In genomic region chr11:123682976-123683375, GRCh38 we compare ENCODE assay signal across 23 cellular contexts. TPM values are rescaled to one million over a fixed set of nuclear protein-coding genes. Genes with fewer than 3 reads are reported as not detected.
DNase-seq lines count a peak whose midpoint lies in the region; ATAC-seq and TF ChIP-seq lines count a peak whose summit lies in the region.
"Had no signal": no experiment of that assay in that cellular context is flagged by ENCODE, and none has a peak within 500 bp of the region (broad histone marks: within the 10 kb centered on the region; RNA-seq: fewer than 3 reads in every experiment).

No MANE protein-coding gene starts in this region.

- H2AK5ac ChIP-seq in mesendoderm (ENCODE audit: low read length): no peak overlapping the region

- no peak overlapping the region for H3K4ac ChIP-seq in mesendoderm (ENCODE audit: low read depth, low read length)

- peak overlapping the region; percentile 68 for H3K9ac ChIP-seq in neural cell (ENCODE audit: low read length)
- H3K9ac ChIP-seq in mesendoderm (ENCODE audit: low read length): no peak overlapping the region

- no peaks in the 10 kb centered on the region for H3K9me2 ChIP-seq in neural cell (ENCODE audit: insufficient read depth, low read length)

- peak; percentile 15 for TF ChIP-seq RAD21 in neural cell (conservative IDR thresholded peaks at IDR 0.05)

- no peaks in the 10 kb centered on the region for H3K79me1 ChIP-seq in mesendoderm (ENCODE audit: low read length)

- no peak for DNase-seq in CD4-positive, CD25-positive, alpha-beta regulatory T cell
- DNase-seq in NCI-H2227 (lab: John Stamatoyannopoulos, UW; ENCODE audit: unreplicated experiment): peak; percentile 66
- DNase-seq in cerebellar cortex (ENCODE audit: low spot score): peak; percentile 92
- no peak for DNase-seq in left colon
- DNase-seq in naive thymus-derived CD8-positive, alpha-beta T cell: no peak
- DNase-seq in HuH-7 (ENCODE audit: low spot score): no peak
- no peak for DNase-seq in mesendoderm
- DNase-seq: activated CD4-positive, alpha-beta T cell treated with anti-CD3 and anti-CD28 coated beads, Interleukin-2, amount 50 U/mL, for 4 hours; activated CD8-positive, alpha-beta memory T cell treated with anti-CD3 and anti-CD28 coated beads, Interleukin-2, amount 50 U/mL, for 48 hours; activated naive CD8-positive, alpha-beta T cell treated with anti-CD3 and anti-CD28 coated beads for 36 hours; endodermal cell; esophagus squamous epithelium; gastrocnemius medialis; HCEC 1CT; NCI-H1694 treated with DMSO at 0.1 percent for 48 hours; NCI-H226; pancreas; RPMI8226; T-helper 9 cell; upper lobe of left lung had no signal

- peak overlapping the region in 2 of 3 donors; percentile 20 to 44 for H3K27ac Mint-ChIP-seq in CD4-positive, CD25-positive, alpha-beta regulatory T cell
- peak overlapping the region in 3 of 10 donors; percentile 52 to 92 (median 83) for H3K27ac Mint-ChIP-seq in naive thymus-derived CD8-positive, alpha-beta T cell
- H3K27ac Mint-ChIP-seq: activated naive CD8-positive, alpha-beta T cell treated with anti-CD3 and anti-CD28 coated beads for 36 hours; endodermal cell; natural killer cell treated with Interleukin-12 subunit alpha and Interleukin-12 subunit beta and Interleukin-15 and Interleukin-18, amount 100 ng/mL, for 72 hours had no signal

- H4K20me1 ChIP-seq in neural cell (ENCODE audit: insufficient read depth): no peaks in the 10 kb centered on the region

- H3K4me2 ChIP-seq in neural cell (ENCODE audit: low read length): peak overlapping the region; percentile 81
- no peak overlapping the region for H3K4me2 ChIP-seq in mesendoderm (ENCODE audit: low read length)

- intact Hi-C loops in left colon (cut with DNase I, micrococcal nuclease): no loop called here

- H3K36me3 Mint-ChIP-seq in CD4-positive, CD25-positive, alpha-beta regulatory T cell: no peaks in the 10 kb centered on the region
- H3K36me3 Mint-ChIP-seq in naive thymus-derived CD8-positive, alpha-beta T cell: no peaks in the 10 kb centered on the region
- H3K36me3 Mint-ChIP-seq: activated naive CD8-positive, alpha-beta T cell treated with anti-CD3 and anti-CD28 coated beads for 36 hours; natural killer cell treated with Interleukin-12 subunit alpha and Interleukin-12 subunit beta and Interleukin-15 and Interleukin-18, amount 100 ng/mL, for 72 hours had no signal

- peak; percentile 34 for TF ChIP-seq EP300 in neural cell (conservative IDR thresholded peaks at IDR 0.05; ENCODE audit: poor library complexity, severe bottlenecking)

- H2BK5ac ChIP-seq in mesendoderm (ENCODE audit: low read length): no peak overlapping the region

- no peak overlapping the region for H2BK120ac ChIP-seq in mesendoderm (ENCODE audit: low read depth, low read length)

- no peak for TF ChIP-seq CTCF in neural cell (IDR thresholded peaks at IDR 0.05; ENCODE audit: poor library complexity, severe bottlenecking)

- no peaks in the 10 kb centered on the region for H3K9me3 Mint-ChIP-seq in CD4-positive, CD25-positive, alpha-beta regulatory T cell
- no peaks in the 10 kb centered on the region for H3K9me3 Mint-ChIP-seq in naive thymus-derived CD8-positive, alpha-beta T cell
- H3K9me3 Mint-ChIP-seq: activated naive CD8-positive, alpha-beta T cell treated with anti-CD3 and anti-CD28 coated beads for 36 hours; endodermal cell; natural killer cell treated with Interleukin-12 subunit alpha and Interleukin-12 subunit beta and Interleukin-15 and Interleukin-18, amount 100 ng/mL, for 72 hours had no signal

- peaks cover 2% of the 10 kb centered on the region for H3K27me3 ChIP-seq in CD4-positive, CD25-positive, alpha-beta regulatory T cell (ENCODE audit: control insufficient read depth, insufficient read depth, low read length)
- H3K27me3 ChIP-seq in neural cell (ENCODE audit: insufficient read depth, low read depth, low read length): no peaks in the 10 kb centered on the region
- no peaks in the 10 kb centered on the region for H3K27me3 ChIP-seq in mesendoderm (ENCODE audit: insufficient read depth, low read length, poor library complexity)
- H3K27me3 ChIP-seq: gastrocnemius medialis, pancreas, upper lobe of left lung had no signal

- H3K27ac ChIP-seq in CD4-positive, CD25-positive, alpha-beta regulatory T cell (ENCODE audit: insufficient read depth, low read length, poor library complexity, severe bottlenecking): no peak overlapping the region
- H3K27ac ChIP-seq in neural cell (ENCODE audit: low read length) (peak overlapping the region; percentile 96), mesendoderm (ENCODE audit: low read depth, low read length) (no peak overlapping the region)
- H3K27ac ChIP-seq: esophagus squamous epithelium, gastrocnemius medialis, pancreas, upper lobe of left lung had no signal

- H3K4me3 ChIP-seq in CD4-positive, CD25-positive, alpha-beta regulatory T cell (ENCODE audit: low read depth, low read length): no peak overlapping the region
- H3K4me3 ChIP-seq in neural cell (ENCODE audit: low read length) (peak overlapping the region; percentile 56), mesendoderm (ENCODE audit: low read length) (no peak overlapping the region)
- H3K4me3 ChIP-seq: esophagus squamous epithelium, gastrocnemius medialis, pancreas, upper lobe of left lung had no signal

- H3K18ac ChIP-seq in mesendoderm (ENCODE audit: low read length): no peak overlapping the region

- peak overlapping the region; percentile 83 for H2AFZ ChIP-seq in neural cell (ENCODE audit: low read depth, low read length)

- H3K79me2 ChIP-seq in neural cell (replicated peaks; ENCODE audit: insufficient read depth, low read length) (no peaks in the 10 kb centered on the region), mesendoderm (ENCODE audit: control insufficient read depth, insufficient read depth, low read length) (no peaks in the 10 kb centered on the region)

- H3K9me3 ChIP-seq in CD4-positive, CD25-positive, alpha-beta regulatory T cell (ENCODE audit: control insufficient read depth in 2 of 2, low read length in 2 of 2): no peaks in the 10 kb centered on the region
- no peaks in the 10 kb centered on the region for H3K9me3 ChIP-seq in neural cell (ENCODE audit: low read length)
- H3K9me3 ChIP-seq: esophagus squamous epithelium, gastrocnemius medialis, pancreas, upper lobe of left lung had no signal

- H3K4me3 Mint-ChIP-seq in CD4-positive, CD25-positive, alpha-beta regulatory T cell: no peak overlapping the region
- no peak overlapping the region for H3K4me3 Mint-ChIP-seq in naive thymus-derived CD8-positive, alpha-beta T cell
- H3K4me3 Mint-ChIP-seq: activated naive CD8-positive, alpha-beta T cell treated with anti-CD3 and anti-CD28 coated beads for 36 hours; endodermal cell; natural killer cell treated with Interleukin-12 subunit alpha and Interleukin-12 subunit beta and Interleukin-15 and Interleukin-18, amount 100 ng/mL, for 72 hours had no signal

- H3K4me1 ChIP-seq in CD4-positive, CD25-positive, alpha-beta regulatory T cell (ENCODE audit: control insufficient read depth, insufficient read depth, low read length, poor library complexity, severe bottlenecking): no peaks in the 10 kb centered on the region
- H3K4me1 ChIP-seq in mesendoderm (ENCODE audit: control insufficient read depth, low read depth, low read length): no peaks in the 10 kb centered on the region
- H3K4me1 ChIP-seq: esophagus squamous epithelium, gastrocnemius medialis, pancreas, upper lobe of left lung had no signal

- POLR2A ChIA-PET in naive thymus-derived CD8-positive, alpha-beta T cell (lab: Charles Lee): no interaction called here

- no peak overlapping the region for H3K23ac ChIP-seq in mesendoderm (ENCODE audit: low read length)

- H4K5ac ChIP-seq in mesendoderm (ENCODE audit: low read length): no peak overlapping the region

- no peak overlapping the region for H3K56ac ChIP-seq in mesendoderm (ENCODE audit: low read length)

- no peak for ATAC-seq in CD4-positive, CD25-positive, alpha-beta regulatory T cell (ENCODE audit: low read depth in 2 of 2)
- ATAC-seq in left colon: no peak
- ATAC-seq in naive thymus-derived CD8-positive, alpha-beta T cell: no peak
- ATAC-seq: gastrocnemius medialis; natural killer cell treated with Interleukin-12 subunit alpha and Interleukin-12 subunit beta and Interleukin-15 and Interleukin-18, amount 100 ng/mL, for 72 hours; sciatic nerve had no signal

- no CpG with 5 or more reads among the region's 4 CpGs for WGBS in mesendoderm (ENCODE audit: extremely low coverage, insufficient coverage, low lambda C conversion rate)

- peaks cover 3% of the 10 kb centered on the region for H3F3A ChIP-seq in neural cell (ENCODE audit: insufficient read depth, low read length, poor library complexity, severe bottlenecking)

- no peaks in the 10 kb centered on the region for H3K36me3 ChIP-seq in CD4-positive, CD25-positive, alpha-beta regulatory T cell (ENCODE audit: control insufficient read depth, insufficient read depth, low read length)
- H3K36me3 ChIP-seq in neural cell (ENCODE audit: insufficient read depth, low read length) (no peaks in the 10 kb centered on the region), mesendoderm (ENCODE audit: control insufficient read depth, insufficient read depth, low read length) (no peaks in the 10 kb centered on the region)
- H3K36me3 ChIP-seq: esophagus squamous epithelium, gastrocnemius medialis, pancreas, upper lobe of left lung had no signal

- no peaks in the 10 kb centered on the region for H3K27me3 Mint-ChIP-seq in CD4-positive, CD25-positive, alpha-beta regulatory T cell
- H3K27me3 Mint-ChIP-seq in naive thymus-derived CD8-positive, alpha-beta T cell: peaks cover 0 to 8% (median 1%) of the 10 kb centered on the region in 5 donors
- H3K27me3 Mint-ChIP-seq: activated naive CD8-positive, alpha-beta T cell treated with anti-CD3 and anti-CD28 coated beads for 36 hours had no signal

- peaks cover 0 to 44% (median 7%) of the 10 kb centered on the region in 4 donors for H3K4me1 Mint-ChIP-seq in CD4-positive, CD25-positive, alpha-beta regulatory T cell
- peaks cover 8 to 32% (median 18%) of the 10 kb centered on the region in 4 donors for H3K4me1 Mint-ChIP-seq in naive thymus-derived CD8-positive, alpha-beta T cell
- H3K4me1 Mint-ChIP-seq: endodermal cell had no signal

- H2BK15ac ChIP-seq in mesendoderm (replicated peaks; ENCODE audit: low read depth): no peak overlapping the region

- H4K8ac ChIP-seq in mesendoderm (ENCODE audit: low read depth, low read length): no peak overlapping the region

RNA-seq across cellular contexts. Expression of gene SCN3B, which starts 28.6 kb away (rescaled TPM):
- not detected for total RNA-seq in CD4-positive, CD25-positive, alpha-beta regulatory T cell
- polyA plus RNA-seq in CD4-positive, CD25-positive, alpha-beta regulatory T cell: under 1 TPM in 1 of 4 donors, not detected in 3; 0.05 TPM
- 42.1 and 46.3 TPM in 2 replicates for polyA plus RNA-seq in neural cell
- polyA minus RNA-seq in neural cell: 90.1 and 114 TPM in 2 replicates
- total RNA-seq in left colon: under 1 TPM; 0.43 to 0.59 TPM
- not detected for total RNA-seq in naive thymus-derived CD8-positive, alpha-beta T cell
- polyA plus RNA-seq in naive thymus-derived CD8-positive, alpha-beta T cell: not detected
- 0.53 TPM for polyA plus RNA-seq in mesendoderm (2013, experiment 1 of 2)
- 0.66 TPM for polyA plus RNA-seq in mesendoderm (2013, experiment 2 of 2)
- total RNA-seq: activated naive CD8-positive, alpha-beta T cell treated with anti-CD3 and anti-CD28 coated beads for 36 hours; natural killer cell treated with Interleukin-12 subunit alpha and Interleukin-12 subunit beta and Interleukin-15 and Interleukin-18, amount 100 ng/mL, for 72 hours had no signal

RNA-seq across cellular contexts. Expression of gene ZNF202, which starts 58.5 kb away (rescaled TPM):
- total RNA-seq in CD4-positive, CD25-positive, alpha-beta regulatory T cell: 14.6 TPM
- 1 to 10 TPM; 5.9 to 8.2 (median 7.2) TPM for polyA plus RNA-seq in CD4-positive, CD25-positive, alpha-beta regulatory T cell
- polyA plus RNA-seq in neural cell: 24.6 and 30.4 TPM in 2 replicates
- polyA minus RNA-seq in neural cell: 21.9 and 27.9 TPM in 2 replicates
- 1 to 10 TPM; 7.5 to 7.7 TPM for total RNA-seq in left colon
- 10 to 100 TPM; 27.0 to 30.4 TPM for total RNA-seq in naive thymus-derived CD8-positive, alpha-beta T cell
- polyA plus RNA-seq in naive thymus-derived CD8-positive, alpha-beta T cell: 10 to 100 TPM in 1 of 3 donors, 1 to 10 TPM in 2; 5.3 to 13.2 (median 6.6) TPM
- polyA plus RNA-seq in mesendoderm (2013, experiment 1 of 2): 16.8 TPM
- polyA plus RNA-seq in mesendoderm (2013, experiment 2 of 2): 18.7 TPM

Comparison
In these comparisons a context has a peak if more than half of its experiments do, and no peak if none do; other contexts are left out.
1. DNase-seq: peak in NCI-H2227 (single experiment) and cerebellar cortex (single experiment); none in CD4-positive, CD25-positive, alpha-beta regulatory T cell (0 of 3), left colon (0 of 2), naive thymus-derived CD8-positive, alpha-beta T cell (0 of 10), HuH-7 (single experiment) and mesendoderm (single experiment).